In genomic region chr4:66489783-66490452, GRCh38 we compare ENCODE assay signal across 19 cellular contexts.
DNase-seq lines count a peak whose midpoint lies in the region; ATAC-seq, FAIRE-seq and TF ChIP-seq lines count a peak whose summit lies in the region.
"Had no signal": no experiment of that assay in that cellular context is flagged by ENCODE, and none has a peak within 500 bp of the region (broad histone marks: within the 10 kb centered on the region; RNA-seq: fewer than 3 reads in every experiment).

No MANE protein-coding gene starts in this region.

- peak in 1 of 2 donors; percentile 81 for DNase-seq in cardiac muscle cell (ENCODE audit: low read depth in 1 of 2, low spot score in 1 of 2)
- DNase-seq in Right ventricle myocardium superior: no peak
- peak; percentile 92 for DNase-seq in astrocyte (ENCODE audit: low read depth)
- peak; percentile 77 for DNase-seq in iris pigment epithelial cell (ENCODE audit: low read depth)
- DNase-seq in HK-2 (ENCODE audit: unreplicated experiment): no peak
- no peak for DNase-seq in H7
- no peak for DNase-seq in CD1c-positive myeloid dendritic cell (ENCODE audit: extremely low spot score)
- DNase-seq: activated CD4-positive, alpha-beta T cell treated with anti-CD3 and anti-CD28 coated beads, Interleukin-2, amount 10 ng/mL, durations not matched to agents 7 days and 5 days; endodermal cell; heart right ventricle; left ventricle myocardium inferior; NCI-H1105 treated with DMSO at 0.1 percent for 48 hours; NCI-H526; Peyer's patch; small intestine had no signal

- TF ChIP-seq CTCF in cardiac muscle cell (IDR thresholded peaks at IDR 0.05; ENCODE audit: low read depth, low read length) (no peak), astrocyte (IDR thresholded peaks at IDR 0.05; ENCODE audit: insufficient read depth, low read depth, low read length) (no peak)

- no peaks in the 10 kb centered on the region for H3K79me2 ChIP-seq in astrocyte (ENCODE audit: insufficient read depth, low read length)

- H3K27ac Mint-ChIP-seq in astrocyte (ENCODE audit: unreplicated experiment): peak overlapping the region; percentile 45
- H3K27ac Mint-ChIP-seq: activated CD4-positive, alpha-beta T cell treated with anti-CD3 and anti-CD28 coated beads, Interleukin-2, amount 10 ng/mL, durations not matched to agents 7 days and 5 days; endodermal cell; T-helper 2 cell treated with Interferon-gamma antibody and Interleukin-4, amounts not matched to agents 5 μg/mL and 100 μg/mL, for 36 hours had no signal

- H3K4me2 ChIP-seq in astrocyte (ENCODE audit: low read length): peak overlapping the region; percentile 51

- H3K9me3 ChIP-seq in cardiac muscle cell (ENCODE audit: low read depth) (no peaks in the 10 kb centered on the region), astrocyte (ENCODE audit: insufficient read depth, low read depth, low read length) (no peaks in the 10 kb centered on the region)
- H3K9me3 ChIP-seq: Peyer's patch had no signal

- FAIRE-seq in astrocyte (lab: Jason Lieb, UNC): no peak
- FAIRE-seq: HepG2, small intestine had no signal

- peak overlapping the region; percentile 24 for H3K9ac ChIP-seq in astrocyte (ENCODE audit: low read length)

- no peak overlapping the region for H3K4me3 Mint-ChIP-seq in astrocyte (ENCODE audit: unreplicated experiment)
- H3K4me3 Mint-ChIP-seq: activated CD4-positive, alpha-beta T cell treated with anti-CD3 and anti-CD28 coated beads, Interleukin-2, amount 10 ng/mL, durations not matched to agents 7 days and 5 days; endodermal cell; neural crest cell; T-helper 2 cell treated with Interferon-gamma antibody and Interleukin-4, amounts not matched to agents 5 μg/mL and 100 μg/mL, for 36 hours had no signal

- no peaks in the 10 kb centered on the region for H3K36me3 Mint-ChIP-seq in astrocyte (ENCODE audit: low read depth, unreplicated experiment)

- no peaks in the 10 kb centered on the region for H3K27me3 Mint-ChIP-seq in astrocyte (ENCODE audit: low read depth, unreplicated experiment)
- H3K27me3 Mint-ChIP-seq: activated CD4-positive, alpha-beta T cell treated with anti-CD3 and anti-CD28 coated beads, Interleukin-2, amount 10 ng/mL, durations not matched to agents 7 days and 5 days had no signal

- H3K4me1 ChIP-seq in cardiac muscle cell (ENCODE audit: low read depth): no peaks in the 10 kb centered on the region
- peaks cover 12% of the 10 kb centered on the region for H3K4me1 ChIP-seq in astrocyte (ENCODE audit: insufficient read depth, low read length)
- H3K4me1 ChIP-seq: heart right ventricle, left ventricle myocardium inferior, Peyer's patch had no signal

- H3K4me3 ChIP-seq in cardiac muscle cell: no peak overlapping the region
- H3K4me3 ChIP-seq in astrocyte (ENCODE audit: insufficient read depth, low read depth, low read length): no peak overlapping the region
- H3K4me3 ChIP-seq in H7 (ENCODE audit: insufficient read depth, low read depth, low read length): no peak overlapping the region
- H3K4me3 ChIP-seq: heart right ventricle, left ventricle myocardium inferior, Peyer's patch had no signal

- intact Hi-C loops in Right ventricle myocardium superior (cut with DNase I): no loop called here

- H4K20me1 ChIP-seq in astrocyte (ENCODE audit: insufficient read depth, low read length): no peaks in the 10 kb centered on the region

- peak overlapping the region; percentile 9 for H3K27ac ChIP-seq in cardiac muscle cell
- peak overlapping the region; percentile 60 for H3K27ac ChIP-seq in astrocyte (ENCODE audit: low read depth, low read length)
- H3K27ac ChIP-seq: heart right ventricle, left ventricle myocardium inferior, Peyer's patch had no signal

- ATAC-seq in Right ventricle myocardium superior (ENCODE audit: poor library complexity) (no peak), GM18867 (IDR thresholded peaks at IDR 0.05; ENCODE audit: unreplicated experiment) (no peak)
- ATAC-seq: heart right ventricle, HepG2 had no signal

- H3K36me3 ChIP-seq in cardiac muscle cell (no peaks in the 10 kb centered on the region), astrocyte (ENCODE audit: insufficient read depth, low read length) (no peaks in the 10 kb centered on the region), H7 (replicated peaks; ENCODE audit: control insufficient read depth, insufficient read depth, low read length) (no peaks in the 10 kb centered on the region)
- H3K36me3 ChIP-seq: left ventricle myocardium inferior, Peyer's patch had no signal

- H2AFZ ChIP-seq in astrocyte (ENCODE audit: low read depth, low read length): peak overlapping the region; percentile 16

- peaks cover 10% of the 10 kb centered on the region for H3K4me1 Mint-ChIP-seq in astrocyte (ENCODE audit: low read depth, unreplicated experiment)
- H3K4me1 Mint-ChIP-seq: activated CD4-positive, alpha-beta T cell treated with anti-CD3 and anti-CD28 coated beads, Interleukin-2, amount 10 ng/mL, durations not matched to agents 7 days and 5 days; neural crest cell had no signal

- no peaks in the 10 kb centered on the region for H3K27me3 ChIP-seq in cardiac muscle cell
- H3K27me3 ChIP-seq in astrocyte (ENCODE audit: insufficient read depth, low read length): no peaks in the 10 kb centered on the region
- H3K27me3 ChIP-seq in H7 (ENCODE audit: control insufficient read depth, insufficient read depth, low read length): no peaks in the 10 kb centered on the region
- H3K27me3 ChIP-seq: heart right ventricle, Peyer's patch had no signal

- no peaks in the 10 kb centered on the region for H3K9me3 Mint-ChIP-seq in astrocyte (ENCODE audit: unreplicated experiment)
- H3K9me3 Mint-ChIP-seq: activated CD4-positive, alpha-beta T cell treated with anti-CD3 and anti-CD28 coated beads, Interleukin-2, amount 10 ng/mL, durations not matched to agents 7 days and 5 days; endodermal cell; neural crest cell had no signal

Comparison
In these comparisons a context has a peak if more than half of its experiments do, and no peak if none do; other contexts are left out.
1. DNase-seq: peak in astrocyte (single experiment) and iris pigment epithelial cell (single experiment); none in Right ventricle myocardium superior (single experiment), HK-2 (single experiment), H7 (single experiment) and CD1c-positive myeloid dendritic cell (single experiment).